In the genomic region with DNA sequence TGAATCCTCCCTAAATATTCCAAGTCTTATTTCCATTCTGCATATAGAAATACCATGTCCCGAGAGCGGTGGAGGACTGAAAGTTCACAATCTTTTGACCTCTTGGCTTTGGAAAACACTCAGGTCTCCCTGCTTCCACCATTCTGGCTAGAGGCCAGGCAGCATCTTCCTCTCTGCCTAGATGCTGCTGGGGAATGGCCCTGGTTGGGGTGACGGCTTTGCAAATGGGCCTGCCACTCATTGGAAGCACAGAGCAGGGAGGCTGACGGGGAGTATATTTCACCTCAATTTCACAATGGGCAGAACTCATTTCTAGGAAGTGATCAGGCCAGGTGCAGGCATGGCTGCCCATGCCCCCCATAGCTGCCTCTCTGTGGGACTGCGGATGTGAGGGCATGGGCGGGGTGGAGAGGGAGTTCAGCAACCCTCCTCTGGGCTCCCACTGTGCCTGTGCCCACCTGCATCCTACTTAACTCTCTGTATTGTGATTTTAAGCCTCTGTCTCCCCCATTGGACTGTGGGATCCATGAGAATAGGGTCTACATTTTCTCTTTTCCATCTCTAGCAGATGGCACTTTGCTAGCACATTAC, we compare ENCODE assay signal across 1 cellular context.
TF ChIP-seq lines count a peak whose summit lies in the region.

No MANE protein-coding gene starts in this region.

TF ChIP-seq in H1, 55 proteins besides CTCF, POLR2A, EP300 and RAD21:
- no peak for TF ChIP-seq SIRT6 (IDR thresholded peaks at IDR 0.05; ENCODE audit: low read length)
- no peak for TF ChIP-seq KDM4A (IDR thresholded peaks at IDR 0.05; ENCODE audit: low read depth, low read length, severe bottlenecking)
- TF ChIP-seq RBBP5 (IDR thresholded peaks at IDR 0.05; ENCODE audit: borderline replicate concordance, low read depth, low read length) = no peak
- TF ChIP-seq PHF8 (conservative IDR thresholded peaks at IDR 0.05; ENCODE audit: low read depth, low read length) = no peak
- no peak for TF ChIP-seq SAP30 (IDR thresholded peaks at IDR 0.05; ENCODE audit: insufficient read depth, insufficient replicate concordance, low read length)
- no peak for TF ChIP-seq SRF (IDR thresholded peaks at IDR 0.05; ENCODE audit: low read depth, low read length)
